In genomic region chr6:148263961-148264360, GRCh38 we compare ENCODE assay signal across 18 cellular contexts.
"Had no signal": no experiment of that assay in that cellular context is flagged by ENCODE, and none has a peak within 500 bp of the region (broad histone marks: within the 10 kb centered on the region; RNA-seq: fewer than 3 reads in every experiment).

No MANE protein-coding gene starts in this region.

- H3K27me3 ChIP-seq: brain microvascular endothelial cell, neutrophil, ovary, tibial artery had no signal

- H3K36me3 Mint-ChIP-seq: activated naive CD4-positive, alpha-beta T cell treated with anti-CD3 and anti-CD28 coated beads, Interleukin-2, amount 50 U/mL, for 24 hours had no signal

- FAIRE-seq: urothelium cell line had no signal

- H3K27ac Mint-ChIP-seq: activated naive CD4-positive, alpha-beta T cell treated with anti-CD3 and anti-CD28 coated beads, Interleukin-2, amount 50 U/mL, for 24 hours; nephron had no signal

- H3K9me3 ChIP-seq: neutrophil, ovary, prostate gland had no signal

- H3K4me1 ChIP-seq: left ventricle myocardium inferior had no signal

- H3K9me3 Mint-ChIP-seq: activated naive CD4-positive, alpha-beta T cell treated with anti-CD3 and anti-CD28 coated beads, Interleukin-2, amount 50 U/mL, for 24 hours; nephron had no signal

- H3K27ac ChIP-seq: brain microvascular endothelial cell, coronary artery, left ventricle myocardium inferior, neutrophil, ovary, prostate gland, tibial artery had no signal

- H3K36me3 ChIP-seq: brain microvascular endothelial cell, left ventricle myocardium inferior, neutrophil, ovary, prostate gland, tibial artery had no signal

- H3K4me1 Mint-ChIP-seq: activated naive CD4-positive, alpha-beta T cell treated with anti-CD3 and anti-CD28 coated beads, Interleukin-2, amount 50 U/mL, for 24 hours; nephron had no signal

- DNase-seq: activated CD4-positive, alpha-beta T cell treated with anti-CD3 and anti-CD28 coated beads for 1 hour; activated gamma-delta T cell treated with Interleukin-2 at 50 U/mL for 16 hours; activated T-cell treated with anti-CD3 and anti-CD28 coated beads, Interleukin-2, amount 50 U/mL, for 1 hour; aorta; brain microvascular endothelial cell; foreskin fibroblast; left ventricle myocardium inferior; midbrain; ovary; stimulated activated CD4-positive, alpha-beta T cell treated with anti-CD3 and anti-CD28 coated beads, Interleukin-4, amount 100 ng/mL, for 4 hours; stimulated activated naive CD8-positive, alpha-beta T cell treated with anti-CD3 and anti-CD28 coated beads, Interleukin-15, Interleukin-2, amounts not matched to agents 100 U/mL and 50 U/mL, for 24 hours; tibial artery had no signal

- ATAC-seq: stimulated activated naive CD8-positive, alpha-beta T cell treated with anti-CD3 and anti-CD28 coated beads, Interleukin-15, Interleukin-2, amounts not matched to agents 100 U/mL and 50 U/mL, for 24 hours had no signal

- H3K4me3 ChIP-seq: coronary artery, left ventricle myocardium inferior, ovary, prostate gland, tibial artery had no signal

- H3K4me3 Mint-ChIP-seq: activated naive CD4-positive, alpha-beta T cell treated with anti-CD3 and anti-CD28 coated beads, Interleukin-2, amount 50 U/mL, for 24 hours; nephron had no signal
